In genomic region chr6:131015192-131015591, GRCh38 we compare ENCODE assay signal across 19 cellular contexts. TPM values are rescaled to one million over a fixed set of nuclear protein-coding genes. Genes with fewer than 3 reads are reported as not detected.
DNase-seq lines count a peak whose midpoint lies in the region; ATAC-seq and TF ChIP-seq lines count a peak whose summit lies in the region.
"Had no signal": no experiment of that assay in that cellular context is flagged by ENCODE, and none has a peak within 500 bp of the region (broad histone marks: within the 10 kb centered on the region; RNA-seq: fewer than 3 reads in every experiment).

No MANE protein-coding gene starts in this region.

- POLR2A ChIA-PET in IMR-90 (lab: Charles Lee; ENCODE audit: unreplicated experiment), result no interaction called here

- no peak for ATAC-seq in IMR-90 (ENCODE audit: low read depth)
- ATAC-seq in HG02970 (IDR thresholded peaks at IDR 0.05; ENCODE audit: low FRiP score, unreplicated experiment), result no peak
- no peak for ATAC-seq in HG03378 (IDR thresholded peaks at IDR 0.05; ENCODE audit: unreplicated experiment)
- ATAC-seq: natural killer cell treated with Interleukin-12 subunit alpha and Interleukin-12 subunit beta and Interleukin-15 and Interleukin-18, amount 100 ng/mL, for 72 hours had no signal

- in situ Hi-C loops in IMR-90 (cut with MboI; ENCODE audit: low sequenced_read_pairs), result no loop called here
- in situ Hi-C loops in mammary epithelial cell (cut with MboI; ENCODE audit: low sequenced_read_pairs in 2 of 2), result no loop called here

- H4K20me1 ChIP-seq in IMR-90 (ENCODE audit: insufficient read depth, low read length) (peaks cover 38% of the 10 kb centered on the region), mammary epithelial cell (ENCODE audit: insufficient read depth, low read length) (no peaks in the 10 kb centered on the region)

- no peak overlapping the region for H2AK5ac ChIP-seq in IMR-90 (ENCODE audit: low read depth, low read length)

- H3K4ac ChIP-seq in IMR-90 (ENCODE audit: low read depth, low read length), result no peak overlapping the region

- no peak overlapping the region for H2BK15ac ChIP-seq in IMR-90 (ENCODE audit: low read depth, low read length)

- no peak overlapping the region for H2BK20ac ChIP-seq in IMR-90 (ENCODE audit: low read depth, low read length)

- DNase-seq in IMR-90 (no peak), mammary epithelial cell (no peak), medulla oblongata (ENCODE audit: extremely low spot score) (peak; percentile 43), spleen (no peak), AG20443 (ENCODE audit: low spot score) (no peak), NCI-H1694 treated with DMSO at 0.1 percent for 48 hours (lab: John Stamatoyannopoulos, UW) (no peak)
- DNase-seq: activated CD4-positive, alpha-beta T cell treated with anti-CD3 and anti-CD28 coated beads for 1 hour; activated CD8-positive, alpha-beta memory T cell treated with anti-CD3 and anti-CD28 coated beads, Interleukin-2, amount 50 U/mL, for 4 hours; activated naive CD4-positive, alpha-beta T cell treated with Interleukin-2 at 50 U/mL for 16 hours; NCI-H187 treated with DMSO at 0.1 percent for 48 hours; NCI-H446; retina; SHP77; stimulated activated CD4-positive, alpha-beta T cell treated with anti-CD3 and anti-CD28 coated beads, Interleukin-2, amount 100 ng/mL, for 24 hours had no signal

- peaks cover 8% of the 10 kb centered on the region; the same call in 1 of the 2 replicates for H3K9me1 ChIP-seq in IMR-90 (ENCODE audit: insufficient read depth, low read length)

- no peak overlapping the region for H3K18ac ChIP-seq in IMR-90 (ENCODE audit: low read depth, low read length)

- 0 out of 2 replicates have a peak overlapping the region, but pooled peaks have one; percentile 32 for H3K14ac ChIP-seq in IMR-90 (replicated peaks; ENCODE audit: low read depth, low read length)

- TF ChIP-seq RAD21 in IMR-90 (IDR thresholded peaks at IDR 0.05; ENCODE audit: low read length), result no peak

- no peak overlapping the region for H2BK120ac ChIP-seq in IMR-90 (ENCODE audit: low read depth, low read length)

- H3K9ac ChIP-seq in IMR-90 (ENCODE audit: low read depth, low read length), result no peak overlapping the region
- no peak overlapping the region for H3K9ac ChIP-seq in mammary epithelial cell (ENCODE audit: insufficient read depth, low read length)

- H2BK5ac ChIP-seq in IMR-90 (ENCODE audit: low read depth, low read length, poor library complexity, severe bottlenecking), result no peak overlapping the region

- H3K4me1 ChIP-seq in IMR-90 (ENCODE audit: control insufficient read depth, insufficient read depth, low read length) (peaks cover 5% of the 10 kb centered on the region; the same call in 1 of the 2 replicates), mammary epithelial cell (ENCODE audit: insufficient read depth, low read length) (peaks cover 23% of the 10 kb centered on the region), spleen (peaks cover 4 to 39% (median 29%) of the 10 kb centered on the region in 6 donors)

- H3K4me2 ChIP-seq in IMR-90 (ENCODE audit: low read depth, low read length) (peak overlapping the region; percentile 1; the same call in 1 of the 2 replicates), mammary epithelial cell (ENCODE audit: insufficient read depth, low read depth, low read length) (peak overlapping the region; percentile 81)

- H4K5ac ChIP-seq in IMR-90 (ENCODE audit: low read depth, low read length), result peak overlapping the region; percentile 39; the same call in 1 of the 2 replicates

- peaks cover 37 to 60% of the 10 kb centered on the region in 2 experiments for H3K79me1 ChIP-seq in IMR-90 (ENCODE audit: low read depth in 1 of 2, low read length in 2 of 2)

- peak overlapping the region; percentile 7; the same call in 1 of the 2 replicates for H3K23ac ChIP-seq in IMR-90 (ENCODE audit: low read depth, low read length)

- CTCF ChIA-PET in IMR-90 (lab: Yijun Ruan, JAX), result no interaction called here
- CTCF ChIA-PET in mammary epithelial cell (lab: Charles Lee; ENCODE audit: low non-redundant PET), result no interaction called here

- H3K4me3 ChIP-seq in IMR-90 (ENCODE audit: insufficient read depth, low read depth, low read length) (no peak overlapping the region), mammary epithelial cell (replicated peaks in 1 of 3; ENCODE audit: insufficient read depth in 1 of 3, low read depth in 2 of 3, low read length in 3 of 3) (no peak overlapping the region), spleen (no peak overlapping the region)
- H3K4me3 ChIP-seq: HAP-1, MG63 had no signal

- H2AFZ ChIP-seq in IMR-90 (replicated peaks; ENCODE audit: low read length, poor library complexity) (no peak overlapping the region), mammary epithelial cell (ENCODE audit: low read depth, low read length) (peak overlapping the region; percentile 16)

- no TSS peak for BruUV-seq in IMR-90 (replicated peaks; lab: Mats Ljungman, UMichigan)
- no TSS peak for BruUV-seq in mammary epithelial cell (replicated peaks; lab: Mats Ljungman, UMichigan)

- H4K8ac ChIP-seq in IMR-90 (ENCODE audit: low read depth in 2 of 2, low read length in 2 of 2), result no peak overlapping the region

- TF ChIP-seq CTCF in IMR-90 (conservative IDR thresholded peaks at IDR 0.05; ENCODE audit: low read depth, low read length) (no peak), mammary epithelial cell (conservative IDR thresholded peaks at IDR 0.05 in 1 of 2, IDR thresholded peaks at IDR 0.05 in 1 of 2; ENCODE audit: extremely low read depth in 1 of 2, insufficient read depth in 1 of 2, low read depth in 1 of 2, low read length in 2 of 2) (no peak), spleen (IDR thresholded peaks at IDR 0.05 in 8 of 11, conservative IDR thresholded peaks at IDR 0.05 in 3 of 11) (no peak)

- dilution Hi-C loops in IMR-90 (cut with HindIII; ENCODE audit: low sequenced_read_pairs, unreplicated experiment) (no loop called here), mammary epithelial cell (cut with HindIII; ENCODE audit: low sequenced_read_pairs) (no loop called here)

- TF ChIP-seq POLR2A in IMR-90 (IDR thresholded peaks at IDR 0.05; ENCODE audit: low read depth, low read length), result no peak
- no peak for TF ChIP-seq POLR2A in spleen (IDR thresholded peaks at IDR 0.05)

- H3K9me3 ChIP-seq in IMR-90 (ENCODE audit: control insufficient read depth, insufficient read depth, low read length), result no peaks in the 10 kb centered on the region
- H3K9me3 ChIP-seq in mammary epithelial cell (replicated peaks; ENCODE audit: insufficient read depth, low read length), result no peaks in the 10 kb centered on the region
- H3K9me3 ChIP-seq in spleen, result no peaks in the 10 kb centered on the region
- H3K9me3 ChIP-seq: HAP-1, MG63 had no signal

- peaks cover 44% of the 10 kb centered on the region for H3K79me2 ChIP-seq in mammary epithelial cell (ENCODE audit: insufficient read depth, low read length)

- no peak overlapping the region for H3K56ac ChIP-seq in IMR-90 (ENCODE audit: extremely low read depth, insufficient read depth, low read length)

- H3K36me3 ChIP-seq in IMR-90 (ENCODE audit: control insufficient read depth, insufficient read depth, low read length), result no peaks in the 10 kb centered on the region
- no peaks in the 10 kb centered on the region for H3K36me3 ChIP-seq in mammary epithelial cell (ENCODE audit: insufficient read depth, low read length)
- H3K36me3 ChIP-seq in spleen, result no peaks in the 10 kb centered on the region
- H3K36me3 ChIP-seq: HAP-1, MG63 had no signal

- H3K27me3 ChIP-seq in IMR-90 (ENCODE audit: control insufficient read depth, insufficient read depth, low read length), result no peaks in the 10 kb centered on the region
- no peaks in the 10 kb centered on the region for H3K27me3 ChIP-seq in mammary epithelial cell (ENCODE audit: insufficient read depth, low read length)
- no peaks in the 10 kb centered on the region for H3K27me3 ChIP-seq in spleen (replicated peaks in 1 of 7)
- H3K27me3 ChIP-seq: MG63 had no signal

- no peak overlapping the region for H3K27ac ChIP-seq in IMR-90 (ENCODE audit: insufficient read depth, low read length)
- H3K27ac ChIP-seq in mammary epithelial cell (ENCODE audit: insufficient read depth, low read depth, low read length), result no peak overlapping the region
- H3K27ac ChIP-seq in spleen, result peak overlapping the region in 6 of 8 donors; percentile 17 to 57 (median 35)

- WGBS in IMR-90 (ENCODE audit: extremely low coverage in 2 of 2, insufficient read length in 1 of 2), 2 experiments, result no CpG with 5 or more reads among the region's 4 CpGs
- WGBS in mammary epithelial cell (ENCODE audit: low coverage, missing lambda C conversion rate), result 36% methylated on average over 4 of the region's 4 CpGs
- WGBS in spleen, 5 donors, result 34 to 62% (median 41%) methylated on average over 4 of the region's 4 CpGs

- no peak overlapping the region for H2AK9ac ChIP-seq in IMR-90 (replicated peaks; ENCODE audit: low read depth, low read length, poor library complexity)

- H4K91ac ChIP-seq in IMR-90 (ENCODE audit: insufficient read depth, low read depth, low read length), result no peak overlapping the region

- intact Hi-C loops in IMR-90 (cut with micrococcal nuclease), result no loop called here
- intact Hi-C loops in mammary epithelial cell (cut with micrococcal nuclease), result no loop called here
- intact Hi-C loops in spleen (cut with DNase I; ENCODE audit: low total_unique reads), result no loop called here

TF ChIP-seq in IMR-90, 13 proteins besides CTCF, POLR2A, EP300 and RAD21 (continues in another document):
- TF ChIP-seq NFE2L2 (IDR thresholded peaks at IDR 0.05; ENCODE audit: low read depth, low read length) (no peak), FOS (IDR thresholded peaks at IDR 0.05; ENCODE audit: low read depth, low read length) (no peak), CHD1 (IDR thresholded peaks at IDR 0.05; ENCODE audit: low read depth, low read length) (no peak), RFX5 (IDR thresholded peaks at IDR 0.05; ENCODE audit: low read depth, low read length) (no peak), SMC3 (IDR thresholded peaks at IDR 0.05; ENCODE audit: low read depth, low read length) (no peak), BHLHE40 (IDR thresholded peaks at IDR 0.05; ENCODE audit: low read depth, low read length) (no peak), MAZ (IDR thresholded peaks at IDR 0.05; ENCODE audit: borderline replicate concordance, low read depth, low read length) (no peak)

RNA-seq across cellular contexts. Expression of gene EPB41L2, which starts 47.9 kb away (rescaled TPM):
- 85.7 and 89.2 TPM in 2 replicates for total RNA-seq in IMR-90 (2012; rRNA removed)
- polyA plus RNA-seq in IMR-90 (2012; rRNA removed), result 81.5 and 99.8 TPM in 2 replicates
- 21.4 and 45.0 TPM in 2 replicates for polyA plus RNA-seq in IMR-90 (2012; cell fraction: cytosol; rRNA removed)
- polyA plus RNA-seq in IMR-90 (2012; cell fraction: nucleus; rRNA removed; ENCODE audit: low replicate concordance), result 75.6 and 386 TPM in 2 replicates
- total RNA-seq in mammary epithelial cell, result 10 to 100 TPM in 1 of 2 donors, 1 to 10 TPM in 1; 6.8 to 52.2 TPM
- polyA plus RNA-seq in mammary epithelial cell, result 16.6 TPM
- 57.6 TPM for polyA minus RNA-seq in mammary epithelial cell
- total RNA-seq in spleen, result 100 to 1,000 TPM in 6 of 7 donors, 10 to 100 TPM in 1; 98.7 to 210 (median 138) TPM
- polyA plus RNA-seq in spleen, result 10 to 100 TPM; 19.3 to 35.0 (median 20.2) TPM

Comparison
In these comparisons a context has a peak if more than half of its experiments do, and no peak if none do; other contexts are left out.
1. H3K27ac ChIP-seq: peak in spleen (6 of 8); none in IMR-90 (single experiment) and mammary epithelial cell (single experiment).